Comparison of ENCODE assay signal across 9 cellular contexts in genomic region chr10:68562666-68563522, GRCh38. TPM values are rescaled to one million over a fixed set of nuclear protein-coding genes. Genes with fewer than 3 reads are reported as not detected.
DNase-seq lines count a peak whose midpoint lies in the region; ATAC-seq and TF ChIP-seq lines count a peak whose summit lies in the region.
"Had no signal": no experiment of that assay in that cellular context is flagged by ENCODE, and none has a peak within 500 bp of the region (broad histone marks: within the 10 kb centered on the region; RNA-seq: fewer than 3 reads in every experiment).

No MANE protein-coding gene starts in this region.

- no peaks in the 10 kb centered on the region for H3K79me2 ChIP-seq in OCI-LY7 (ENCODE audit: insufficient read depth, low read depth, low read length)

- H4K20me1 ChIP-seq in OCI-LY7 (ENCODE audit: insufficient read depth, low read length), result no peaks in the 10 kb centered on the region

- H3K4me3 ChIP-seq in OCI-LY7 (ENCODE audit: low read depth, low read length, poor library complexity, severe bottlenecking) (no peak overlapping the region), left lung (no peak overlapping the region)

- no peak overlapping the region for H3K27ac ChIP-seq in OCI-LY7 (ENCODE audit: low read depth, low read length, poor library complexity, severe bottlenecking)
- peak overlapping the region in 1 of 2 donors; percentile 33 for H3K27ac ChIP-seq in left lung
- H3K27ac ChIP-seq: foreskin keratinocyte had no signal

- no peaks in the 10 kb centered on the region for H3K9me3 ChIP-seq in OCI-LY7 (ENCODE audit: low read length)
- H3K9me3 ChIP-seq in left lung, result no peaks in the 10 kb centered on the region

- no peak for ATAC-seq in activated CD4-positive, alpha-beta T cell treated with anti-CD3 and anti-CD28 coated beads for 36 hours
- no peak for ATAC-seq in stimulated activated effector memory CD8-positive, alpha-beta T cell treated with anti-CD3 and anti-CD28 coated beads, Interleukin-12 subunit alpha, Interleukin-12 subunit beta, amount 100 ng/mL, for 72 hours
- no peak for ATAC-seq in GM21367 (IDR thresholded peaks at IDR 0.05; ENCODE audit: unreplicated experiment)
- ATAC-seq in left lung, result no peak
- ATAC-seq: foreskin keratinocyte had no signal

- no peak for TF ChIP-seq CTCF in OCI-LY7 (conservative IDR thresholded peaks at IDR 0.05; ENCODE audit: low read length)
- TF ChIP-seq CTCF in left lung (IDR thresholded peaks at IDR 0.05), result no peak
- no peak for TF ChIP-seq CTCF in GM20000 (IDR thresholded peaks at IDR 0.05; ENCODE audit: extremely low read depth, missing control alignments)

- H3K4me3 Mint-ChIP-seq in activated CD4-positive, alpha-beta T cell treated with anti-CD3 and anti-CD28 coated beads for 36 hours, result peak overlapping the region; percentile 26
- H3K4me3 Mint-ChIP-seq in stimulated activated effector memory CD8-positive, alpha-beta T cell treated with anti-CD3 and anti-CD28 coated beads, Interleukin-12 subunit alpha, Interleukin-12 subunit beta, amount 100 ng/mL, for 72 hours, result peak overlapping the region; percentile 75

- POLR2A ChIA-PET in activated CD4-positive, alpha-beta T cell treated with anti-CD3 and anti-CD28 coated beads for 36 hours (lab: Charles Lee), result no interaction called here
- POLR2A ChIA-PET in OCI-LY7 (lab: Charles Lee), result no interaction called here

- H3K9me3 Mint-ChIP-seq in activated CD4-positive, alpha-beta T cell treated with anti-CD3 and anti-CD28 coated beads for 36 hours (ENCODE audit: low read depth), result no peaks in the 10 kb centered on the region
- H3K9me3 Mint-ChIP-seq in stimulated activated effector memory CD8-positive, alpha-beta T cell treated with anti-CD3 and anti-CD28 coated beads, Interleukin-12 subunit alpha, Interleukin-12 subunit beta, amount 100 ng/mL, for 72 hours, result no peaks in the 10 kb centered on the region

- H3K27me3 Mint-ChIP-seq in activated CD4-positive, alpha-beta T cell treated with anti-CD3 and anti-CD28 coated beads for 36 hours, result peaks cover 40% of the 10 kb centered on the region

- peaks cover 22% of the 10 kb centered on the region for H3K4me1 Mint-ChIP-seq in activated CD4-positive, alpha-beta T cell treated with anti-CD3 and anti-CD28 coated beads for 36 hours
- peaks cover 26% of the 10 kb centered on the region for H3K4me1 Mint-ChIP-seq in stimulated activated effector memory CD8-positive, alpha-beta T cell treated with anti-CD3 and anti-CD28 coated beads, Interleukin-12 subunit alpha, Interleukin-12 subunit beta, amount 100 ng/mL, for 72 hours

- no peaks in the 10 kb centered on the region for H3K36me3 Mint-ChIP-seq in activated CD4-positive, alpha-beta T cell treated with anti-CD3 and anti-CD28 coated beads for 36 hours (ENCODE audit: low read depth)
- no peaks in the 10 kb centered on the region for H3K36me3 Mint-ChIP-seq in stimulated activated effector memory CD8-positive, alpha-beta T cell treated with anti-CD3 and anti-CD28 coated beads, Interleukin-12 subunit alpha, Interleukin-12 subunit beta, amount 100 ng/mL, for 72 hours

- H3K36me3 ChIP-seq in OCI-LY7 (ENCODE audit: insufficient read depth, low read length) (no peaks in the 10 kb centered on the region), left lung (no peaks in the 10 kb centered on the region)

- CTCF ChIA-PET in activated CD4-positive, alpha-beta T cell treated with anti-CD3 and anti-CD28 coated beads for 36 hours (lab: Charles Lee), result interaction anchor here (0.7 to 2.0 kb wide), 6 partner anchors 10 to 387 kb away, joined by 3 to 10 read pairs (median 3); no protein-coding TSS in a partner anchor
- CTCF ChIA-PET in OCI-LY7 (lab: Charles Lee; ENCODE audit: unreplicated experiment), result interaction anchor here (0.6 kb wide), 1 partner anchor 676 kb away, joined by 6 read pairs; no protein-coding TSS in a partner anchor

- BruUV-seq in OCI-LY7 (replicated peaks; lab: Mats Ljungman, UMichigan), result no TSS peak

- H3K4me2 ChIP-seq in OCI-LY7 (ENCODE audit: low read length), result no peak overlapping the region

- no peak for DNase-seq in activated CD4-positive, alpha-beta T cell treated with anti-CD3 and anti-CD28 coated beads for 36 hours
- no peak for DNase-seq in activated CD4-positive, alpha-beta T cell treated with anti-CD3 and anti-CD28 coated beads, Interleukin-2, amount 50 U/mL, for 48 hours
- DNase-seq in OCI-LY7 (ENCODE audit: low spot score) (peak; percentile 69), foreskin melanocyte (peak; percentile 57), left lung (no peak), GM20000 (ENCODE audit: low spot score) (no peak)
- DNase-seq in stimulated activated effector memory CD8-positive, alpha-beta T cell treated with anti-CD3 and anti-CD28 coated beads, Interleukin-12 subunit alpha, Interleukin-12 subunit beta, amount 100 ng/mL, for 72 hours (ENCODE audit: low spot score in 2 of 2), result no peak

- H2AFZ ChIP-seq in OCI-LY7 (ENCODE audit: low read length), result no peak overlapping the region

- no peaks in the 10 kb centered on the region for H3K9me2 ChIP-seq in OCI-LY7 (ENCODE audit: insufficient read depth, low read length)

- H3K27ac Mint-ChIP-seq in activated CD4-positive, alpha-beta T cell treated with anti-CD3 and anti-CD28 coated beads for 36 hours, result no peak overlapping the region
- H3K27ac Mint-ChIP-seq in stimulated activated effector memory CD8-positive, alpha-beta T cell treated with anti-CD3 and anti-CD28 coated beads, Interleukin-12 subunit alpha, Interleukin-12 subunit beta, amount 100 ng/mL, for 72 hours, result no peak overlapping the region

- intact Hi-C loops in activated CD4-positive, alpha-beta T cell treated with anti-CD3 and anti-CD28 coated beads for 36 hours (cut with DNase I, micrococcal nuclease), result loop anchor here in 1 of 2 experiments (5.0 kb wide), 1 partner anchor 39 kb away; no protein-coding TSS in a partner anchor
- intact Hi-C loops in OCI-LY7 (cut with micrococcal nuclease; ENCODE audit: unreplicated experiment), result no loop called here
- intact Hi-C loops in left lung (cut with DNase I), result no loop called here

- peaks cover 7 to 77% of the 10 kb centered on the region in 2 donors for H3K27me3 ChIP-seq in left lung

- H3K4me1 ChIP-seq in OCI-LY7 (ENCODE audit: insufficient read depth, low read length, poor library complexity, severe bottlenecking) (peaks cover 13% of the 10 kb centered on the region), left lung (peaks cover 14 to 25% of the 10 kb centered on the region in 2 donors)
- H3K4me1 ChIP-seq: foreskin keratinocyte had no signal

RNA-seq across cellular contexts. Expression of gene TET1, which starts 2.8 kb away (rescaled TPM):
- 1 to 10 TPM in 1 of 2 experiments, under 1 TPM in 1; 0.71 to 1.3 TPM for total RNA-seq in activated CD4-positive, alpha-beta T cell treated with anti-CD3 and anti-CD28 coated beads for 36 hours
- 3.0 and 3.3 TPM in 2 replicates for total RNA-seq in OCI-LY7 (2014; rRNA removed; shearing (Covaris generic))
- total RNA-seq in OCI-LY7 (2022) (3.4 and 3.8 TPM in 2 replicates), left lung (1 to 10 TPM; 1.5 to 3.1 TPM)

RNA-seq across cellular contexts. Expression of gene SLC25A16, which starts 35.6 kb away (rescaled TPM):
- 10 to 100 TPM in 1 of 2 experiments, 1 to 10 TPM in 1; 9.0 to 11.8 TPM for total RNA-seq in activated CD4-positive, alpha-beta T cell treated with anti-CD3 and anti-CD28 coated beads for 36 hours
- total RNA-seq in OCI-LY7 (2014; rRNA removed; shearing (Covaris generic)), result 7.1 and 15.4 TPM in 2 replicates
- total RNA-seq in OCI-LY7 (2022) (20.9 and 25.7 TPM in 2 replicates), left lung (10 to 100 TPM; 33.6 to 38.1 TPM)

Comparison
In these comparisons a context has a peak if more than half of its experiments do, and no peak if none do; other contexts are left out.
1. DNase-seq: peak in OCI-LY7 (single experiment) and foreskin melanocyte (single experiment); none in activated CD4-positive, alpha-beta T cell treated with anti-CD3 and anti-CD28 coated beads for 36 hours (single experiment), activated CD4-positive, alpha-beta T cell treated with anti-CD3 and anti-CD28 coated beads, Interleukin-2, amount 50 U/mL, for 48 hours (0 of 2), stimulated activated effector memory CD8-positive, alpha-beta T cell treated with anti-CD3 and anti-CD28 coated beads, Interleukin-12 subunit alpha, Interleukin-12 subunit beta, amount 100 ng/mL, for 72 hours (0 of 2), left lung (0 of 2) and GM20000 (single experiment).